9 cellular contexts compared by ENCODE assay signal in genomic region chr9:104872959-104873850, GRCh38. TPM values are rescaled to one million over a fixed set of nuclear protein-coding genes. Genes with fewer than 3 reads are reported as not detected.
DNase-seq lines count a peak whose midpoint lies in the region; ATAC-seq and TF ChIP-seq lines count a peak whose summit lies in the region.
"Had no signal": no experiment of that assay in that cellular context is flagged by ENCODE, and none has a peak within 500 bp of the region (broad histone marks: within the 10 kb centered on the region; RNA-seq: fewer than 3 reads in every experiment).

No MANE protein-coding gene starts in this region.

- H3K4me3 ChIP-seq in breast epithelium (no peak overlapping the region), left lung (no peak overlapping the region), tibial nerve (no peak overlapping the region)

- ATAC-seq in left lung (peak; percentile 52), GM18861 (IDR thresholded peaks at IDR 0.05; ENCODE audit: unreplicated experiment) (no peak), HG03520 (IDR thresholded peaks at IDR 0.05; ENCODE audit: unreplicated experiment) (no peak)

- peaks cover 4 to 14% of the 10 kb centered on the region in 2 donors for H3K4me1 ChIP-seq in breast epithelium
- peaks cover 33 to 60% of the 10 kb centered on the region in 2 donors for H3K4me1 ChIP-seq in left lung
- H3K4me1 ChIP-seq in tibial nerve: peaks cover 4 to 60% (median 26%) of the 10 kb centered on the region in 4 donors

- 48 to 60% methylated on average over 6 of the region's 6 CpGs for WGBS in tibial nerve, 2 donors

- intact Hi-C loops in breast epithelium (cut with DNase I; ENCODE audit: low total_unique reads) (no loop called here), left lung (cut with DNase I) (no loop called here)

- DNase-seq in activated CD4-positive, alpha-beta T cell treated with anti-CD3 and anti-CD28 coated beads for 48 hours: peak; percentile 7
- DNase-seq in activated CD4-positive, alpha-beta T cell treated with anti-CD3 and anti-CD28 coated beads for 1 hour: no peak
- DNase-seq in breast epithelium (ENCODE audit: low spot score in 2 of 2): no peak
- DNase-seq in left lung: peak in 1 of 2 donors; percentile 62
- peak in 1 of 2 donors; percentile 56 for DNase-seq in tibial nerve (ENCODE audit: low spot score in 2 of 2)
- DNase-seq in DMS153 (lab: John Stamatoyannopoulos, UW): no peak

- TF ChIP-seq CTCF in breast epithelium (IDR thresholded peaks at IDR 0.05): no peak
- no peak for TF ChIP-seq CTCF in left lung (IDR thresholded peaks at IDR 0.05)
- no peak for TF ChIP-seq CTCF in tibial nerve (IDR thresholded peaks at IDR 0.05)

- no peaks in the 10 kb centered on the region for H3K36me3 ChIP-seq in breast epithelium
- peaks cover 0 to 13% of the 10 kb centered on the region in 2 donors for H3K36me3 ChIP-seq in left lung
- H3K36me3 ChIP-seq in tibial nerve: peaks cover 0 to 32% (median 0%) of the 10 kb centered on the region in 3 donors

- TF ChIP-seq POLR2A in breast epithelium (IDR thresholded peaks at IDR 0.05): no peak
- TF ChIP-seq POLR2A in tibial nerve (IDR thresholded peaks at IDR 0.05): no peak

- H3K27me3 ChIP-seq in breast epithelium: no peaks in the 10 kb centered on the region
- no peaks in the 10 kb centered on the region for H3K27me3 ChIP-seq in left lung
- no peaks in the 10 kb centered on the region for H3K27me3 ChIP-seq in tibial nerve

- H3K27ac ChIP-seq in breast epithelium: peak overlapping the region; percentile 29 to 71
- H3K27ac ChIP-seq in left lung: peak overlapping the region; percentile 70 to 75
- peak overlapping the region in 3 of 4 donors; percentile 17 to 73 (median 60) for H3K27ac ChIP-seq in tibial nerve
- H3K27ac ChIP-seq: C4-2B had no signal

- peak; percentile 67 to 79 for TF ChIP-seq EP300 in tibial nerve (IDR thresholded peaks at IDR 0.05)

- H3K9me3 ChIP-seq in breast epithelium (no peaks in the 10 kb centered on the region), left lung (no peaks in the 10 kb centered on the region), tibial nerve (no peaks in the 10 kb centered on the region)

RNA-seq across cellular contexts. Expression of gene ABCA1, which starts 54.8 kb away (rescaled TPM):
- total RNA-seq in breast epithelium: 100 to 1,000 TPM in 1 of 3 donors, 10 to 100 TPM in 2; 57.0 to 100 (median 67.8) TPM
- total RNA-seq in left lung: 10 to 100 TPM; 40.5 to 53.0 TPM
- 10 to 100 TPM; 59.2 to 84.1 (median 80.5) TPM for total RNA-seq in tibial nerve
